ENCODE assay signal across 9 cellular contexts in the genomic region with DNA sequence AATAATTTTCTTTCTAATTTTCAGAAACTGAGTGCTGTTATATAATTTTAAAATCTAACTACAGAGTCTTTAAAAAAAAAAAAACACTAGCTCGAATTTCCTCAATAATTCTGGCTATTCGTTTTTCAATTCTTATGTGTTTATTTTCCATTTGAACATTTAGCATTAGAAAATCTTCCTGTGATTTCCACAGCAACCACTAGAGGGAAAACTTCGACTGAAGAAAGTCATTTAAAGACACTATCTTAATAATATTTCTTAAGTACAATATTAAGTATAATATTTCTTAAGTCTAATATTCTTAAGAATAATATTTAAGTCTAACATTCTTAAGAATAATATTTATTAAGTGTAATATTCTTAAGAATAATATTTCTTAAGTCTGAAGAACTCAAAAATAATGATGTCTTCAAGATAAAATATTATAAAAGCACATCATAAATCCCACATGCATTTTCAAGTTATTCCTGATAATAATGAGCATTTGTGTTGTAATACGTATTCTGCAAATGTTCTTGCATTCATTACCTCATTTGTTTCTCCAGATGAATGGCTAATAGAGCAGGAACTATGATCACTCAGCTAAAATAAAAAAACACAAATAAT.
A peak's percentile ranks its signal among the peaks of the same experiment; 100 is the strongest.
DNase-seq lines count a peak whose midpoint lies in the region; ATAC-seq, FAIRE-seq and TF ChIP-seq lines count a peak whose summit lies in the region.
"Had no signal": no experiment of that assay in that cellular context is flagged by ENCODE, and none has a peak within 500 bp of the region (broad histone marks: within the 10 kb centered on the region; RNA-seq: fewer than 3 reads in every experiment).

No MANE protein-coding gene starts in this region.

- H3K4me3 ChIP-seq in OCI-LY1 (ENCODE audit: low read depth, low read length, poor library complexity, severe bottlenecking) (no peak overlapping the region), epithelial cell of proximal tubule (ENCODE audit: low read depth, low read length) (no peak overlapping the region), smooth muscle cell (no peak overlapping the region)

- no peaks in the 10 kb centered on the region for H3K79me2 ChIP-seq in OCI-LY1 (ENCODE audit: insufficient read depth, low read length)
- H3K79me2 ChIP-seq in smooth muscle cell (ENCODE audit: low read depth) = no peaks in the 10 kb centered on the region

- TF ChIP-seq CTCF in OCI-LY1 (IDR thresholded peaks at IDR 0.05; ENCODE audit: low read length) = peak; percentile 56
- peak; percentile 67 for TF ChIP-seq CTCF in epithelial cell of proximal tubule (conservative IDR thresholded peaks at IDR 0.05; ENCODE audit: low read depth, low read length)
- peak; percentile 87 for TF ChIP-seq CTCF in smooth muscle cell (IDR thresholded peaks at IDR 0.05; ENCODE audit: borderline replicate concordance, insufficient read depth, poor library complexity, severe bottlenecking)

- peak; percentile 73 for ATAC-seq in GM18511 (IDR thresholded peaks at IDR 0.05; ENCODE audit: unreplicated experiment)

- H4K20me1 ChIP-seq in OCI-LY1 (ENCODE audit: insufficient read depth, low read length) (no peaks in the 10 kb centered on the region), smooth muscle cell (ENCODE audit: low read depth) (no peaks in the 10 kb centered on the region)

- H3F3A ChIP-seq in OCI-LY1 (ENCODE audit: insufficient read depth, low read length) (no peaks in the 10 kb centered on the region), smooth muscle cell (ENCODE audit: low read depth) (no peaks in the 10 kb centered on the region)

- H3K27me3 ChIP-seq in OCI-LY1 (ENCODE audit: insufficient read depth, low read length) (no peaks in the 10 kb centered on the region), smooth muscle cell (ENCODE audit: low read depth) (no peaks in the 10 kb centered on the region)

- 7% methylated on average over 4 of the region's 4 CpGs for WGBS in smooth muscle cell (ENCODE audit: low lambda C conversion rate)

- no peak overlapping the region for H3K4me2 ChIP-seq in OCI-LY1 (ENCODE audit: low read length)
- no peak overlapping the region for H3K4me2 ChIP-seq in smooth muscle cell

- H3K9me3 ChIP-seq in OCI-LY1 (ENCODE audit: low read length) (0 out of 2 replicates have a peak, but pooled peaks cover 4% of the 10 kb centered on the region), smooth muscle cell (replicated peaks; ENCODE audit: low read depth) (no peaks in the 10 kb centered on the region)

- H3K9ac ChIP-seq in OCI-LY1 (ENCODE audit: low read length) (no peak overlapping the region), smooth muscle cell (ENCODE audit: low read depth) (no peak overlapping the region)

- in situ Hi-C loops in ACHN (cut with HindIII; ENCODE audit: low pct_ligation_motif_present, low pct_unique_long_range_greater_than_20kb, low sequenced_read_pairs) = no loop called here

- DNase-seq in ACHN (peak; percentile 37), epithelial cell of proximal tubule (ENCODE audit: low read depth) (no peak), smooth muscle cell (lab: John Stamatoyannopoulos, UW; ENCODE audit: unreplicated experiment) (no peak), SHP77 treated with DMSO at 0.1 percent for 48 hours (lab: John Stamatoyannopoulos, UW) (no peak), urothelium cell line (ENCODE audit: low spot score) (no peak), NCI-H128 (lab: John Stamatoyannopoulos, UW; ENCODE audit: unreplicated experiment) (no peak)

- no peaks in the 10 kb centered on the region for H3K9me2 ChIP-seq in OCI-LY1 (ENCODE audit: low read depth, low read length)

- H2AFZ ChIP-seq in OCI-LY1 (ENCODE audit: low read length) (no peak overlapping the region), smooth muscle cell (ENCODE audit: low read depth) (no peak overlapping the region)

- no peaks in the 10 kb centered on the region for H3K36me3 ChIP-seq in OCI-LY1 (ENCODE audit: insufficient read depth, low read length)
- no peaks in the 10 kb centered on the region for H3K36me3 ChIP-seq in smooth muscle cell (ENCODE audit: low read depth)

- no peak overlapping the region for H3K27ac ChIP-seq in OCI-LY1 (ENCODE audit: low read depth, low read length, poor library complexity, severe bottlenecking)
- H3K27ac ChIP-seq in smooth muscle cell (ENCODE audit: low read depth) = no peak overlapping the region
- H3K27ac ChIP-seq: epithelial cell of prostate had no signal

- FAIRE-seq in urothelium cell line (lab: Jason Lieb, UNC) = no peak

- H3K4me1 ChIP-seq in OCI-LY1 (ENCODE audit: insufficient read depth, low read length, severe bottlenecking) (peaks cover 7% of the 10 kb centered on the region), smooth muscle cell (ENCODE audit: low read depth) (no peaks in the 10 kb centered on the region)
